In genomic region chr5:157182143-157182757, GRCh38 we compare ENCODE assay signal across 25 cellular contexts. TPM values are rescaled to one million over a fixed set of nuclear protein-coding genes. Genes with fewer than 3 reads are reported as not detected.
A peak's percentile ranks its signal among the peaks of the same experiment; 100 is the strongest.
DNase-seq lines count a peak whose midpoint lies in the region; ATAC-seq, FAIRE-seq and TF ChIP-seq lines count a peak whose summit lies in the region.
"Had no signal": no experiment of that assay in that cellular context is flagged by ENCODE, and none has a peak within 500 bp of the region (broad histone marks: within the 10 kb centered on the region; RNA-seq: fewer than 3 reads in every experiment).

No MANE protein-coding gene starts in this region.

- peaks cover 0 to 25% (median 4%) of the 10 kb centered on the region in 6 donors for H3K4me1 ChIP-seq in spleen
- H3K4me1 ChIP-seq: heart right ventricle, tibial nerve had no signal

- 61 to 74% (median 72%) methylated on average over 3 of the region's 3 CpGs for WGBS in spleen, 5 donors

- CTCF ChIA-PET in activated CD4-positive, alpha-beta T cell treated with anti-CD3 and anti-CD28 coated beads for 36 hours (lab: Charles Lee) = interaction anchor here (0.7 to 5.3 kb wide), 11 partner anchors 8 to 146 kb away, joined by 3 to 33 read pairs (median 4); no protein-coding TSS in a partner anchor

- H3K27me3 ChIP-seq in spleen (replicated peaks in 1 of 7) = no peaks in the 10 kb centered on the region
- H3K27me3 ChIP-seq: cardiac muscle cell, tibial nerve had no signal

- no peaks in the 10 kb centered on the region for H3K27me3 Mint-ChIP-seq in activated CD4-positive, alpha-beta T cell treated with anti-CD3 and anti-CD28 coated beads for 36 hours
- H3K27me3 Mint-ChIP-seq in activated naive CD8-positive, alpha-beta T cell treated with anti-CD3 and anti-CD28 coated beads, Interleukin-2, amount 10 ng/mL, durations not matched to agents 7 days and 5 days = no peaks in the 10 kb centered on the region

- POLR2A ChIA-PET in activated CD4-positive, alpha-beta T cell treated with anti-CD3 and anti-CD28 coated beads for 36 hours (lab: Charles Lee) = interaction anchor here (0.7 to 2.2 kb wide), 5 partner anchors 15 to 70 kb away, joined by 3 to 11 read pairs (median 4); partner anchors contain the start of gene MED7
- POLR2A ChIA-PET in activated naive CD8-positive, alpha-beta T cell treated with anti-CD3 and anti-CD28 coated beads, Interleukin-2, amount 10 ng/mL, durations not matched to agents 7 days and 5 days (lab: Charles Lee) = interaction anchor here (0.7 to 15.5 kb wide), 16 partner anchors 10 to 90 kb away, joined by 3 to 194 read pairs (median 8); partner anchors contain the start of gene MED7

- H3K4me1 Mint-ChIP-seq in activated CD4-positive, alpha-beta T cell treated with anti-CD3 and anti-CD28 coated beads for 36 hours = peaks cover 45% of the 10 kb centered on the region
- H3K4me1 Mint-ChIP-seq in activated naive CD8-positive, alpha-beta T cell treated with anti-CD3 and anti-CD28 coated beads, Interleukin-2, amount 10 ng/mL, durations not matched to agents 7 days and 5 days = peaks cover 47% of the 10 kb centered on the region

- H3K27ac Mint-ChIP-seq in activated CD4-positive, alpha-beta T cell treated with anti-CD3 and anti-CD28 coated beads for 36 hours = peak overlapping the region; percentile 100
- H3K27ac Mint-ChIP-seq in activated naive CD8-positive, alpha-beta T cell treated with anti-CD3 and anti-CD28 coated beads, Interleukin-2, amount 10 ng/mL, durations not matched to agents 7 days and 5 days = peak overlapping the region; percentile 99

- no peaks in the 10 kb centered on the region for H3K9me3 Mint-ChIP-seq in activated CD4-positive, alpha-beta T cell treated with anti-CD3 and anti-CD28 coated beads for 36 hours (ENCODE audit: low read depth)
- H3K9me3 Mint-ChIP-seq in activated naive CD8-positive, alpha-beta T cell treated with anti-CD3 and anti-CD28 coated beads, Interleukin-2, amount 10 ng/mL, durations not matched to agents 7 days and 5 days = no peaks in the 10 kb centered on the region

- no peak for TF ChIP-seq POLR2A in spleen (IDR thresholded peaks at IDR 0.05)

- H3K4me3 ChIP-seq in spleen (peak overlapping the region; percentile 30 to 65 (median 36)), coronary artery (no peak overlapping the region)
- H3K4me3 ChIP-seq: cardiac muscle cell, K562, lung had no signal

- no peak for FAIRE-seq in D721Med (lab: Jason Lieb, UNC)
- FAIRE-seq: A204.1, GM18507, K562 had no signal

- peak overlapping the region; percentile 96 for H3K27ac ChIP-seq in KOPT-K1 (ENCODE audit: low read depth, low read length, poor library complexity, severe bottlenecking)
- peak overlapping the region in 7 of 8 donors; percentile 39 to 85 (median 69) for H3K27ac ChIP-seq in spleen
- no peak overlapping the region for H3K27ac ChIP-seq in coronary artery
- H3K27ac ChIP-seq: cardiac muscle cell had no signal

- intact Hi-C loops in activated CD4-positive, alpha-beta T cell treated with anti-CD3 and anti-CD28 coated beads for 36 hours (cut with DNase I, micrococcal nuclease) = loop anchor here in 1 of 2 experiments (1.0 kb wide), 1 partner anchor 40 kb away; no protein-coding TSS in a partner anchor
- intact Hi-C loops in spleen (cut with DNase I; ENCODE audit: low total_unique reads) = no loop called here

- DNase-seq in activated CD4-positive, alpha-beta T cell treated with anti-CD3 and anti-CD28 coated beads for 36 hours = no peak
- no peak for DNase-seq in activated CD4-positive, alpha-beta T cell treated with anti-CD3 and anti-CD28 coated beads for 4 hours
- DNase-seq in activated naive CD8-positive, alpha-beta T cell treated with anti-CD3 and anti-CD28 coated beads, Interleukin-2, amount 10 ng/mL, durations not matched to agents 7 days and 5 days = no peak
- no peak for DNase-seq in spleen
- DNase-seq in coronary artery (ENCODE audit: low spot score) = no peak
- DNase-seq in D721Med (ENCODE audit: insufficient read length, low spot score) = no peak
- no peak for DNase-seq in GOT3 (lab: John Stamatoyannopoulos, UW)
- DNase-seq: activated CD4-positive, alpha-beta T cell treated with anti-CD3 and anti-CD28 coated beads, Interleukin-2, amount 50 U/mL, for 4 hours; C1 segment of cervical spinal cord; effector CD8-positive, alpha-beta T cell; H7; heart right ventricle; NCI-H1048; NCI-H2107; NCI-H524 treated with DMSO at 0.1 percent for 48 hours; SIG-M5; stimulated activated CD4-positive, alpha-beta T cell treated with anti-CD3 and anti-CD28 coated beads, Interleukin-4, amount 100 ng/mL, for 24 hours had no signal

- H3K9me3 ChIP-seq in KOPT-K1 (ENCODE audit: insufficient read depth, low read length, poor library complexity, severe bottlenecking) (no peaks in the 10 kb centered on the region), spleen (no peaks in the 10 kb centered on the region)
- H3K9me3 ChIP-seq: tibial nerve had no signal

- no peak for ATAC-seq in activated CD4-positive, alpha-beta T cell treated with anti-CD3 and anti-CD28 coated beads for 36 hours
- ATAC-seq in activated naive CD8-positive, alpha-beta T cell treated with anti-CD3 and anti-CD28 coated beads, Interleukin-2, amount 10 ng/mL, durations not matched to agents 7 days and 5 days (ENCODE audit: low read depth) = no peak
- ATAC-seq: heart right ventricle, K562 had no signal

- H3K36me3 ChIP-seq in KOPT-K1 (ENCODE audit: insufficient read depth, low read length) = peaks cover 40% of the 10 kb centered on the region
- no peaks in the 10 kb centered on the region for H3K36me3 ChIP-seq in spleen
- H3K36me3 ChIP-seq: cardiac muscle cell, heart right ventricle, tibial nerve had no signal

- peak overlapping the region; percentile 93 for H3K4me3 Mint-ChIP-seq in activated CD4-positive, alpha-beta T cell treated with anti-CD3 and anti-CD28 coated beads for 36 hours
- peak overlapping the region; percentile 96 for H3K4me3 Mint-ChIP-seq in activated naive CD8-positive, alpha-beta T cell treated with anti-CD3 and anti-CD28 coated beads, Interleukin-2, amount 10 ng/mL, durations not matched to agents 7 days and 5 days

- peaks cover 62% of the 10 kb centered on the region for H3K36me3 Mint-ChIP-seq in activated CD4-positive, alpha-beta T cell treated with anti-CD3 and anti-CD28 coated beads for 36 hours (ENCODE audit: low read depth)
- peaks cover 53% of the 10 kb centered on the region for H3K36me3 Mint-ChIP-seq in activated naive CD8-positive, alpha-beta T cell treated with anti-CD3 and anti-CD28 coated beads, Interleukin-2, amount 10 ng/mL, durations not matched to agents 7 days and 5 days

- TF ChIP-seq CTCF in spleen (IDR thresholded peaks at IDR 0.05 in 8 of 11, conservative IDR thresholded peaks at IDR 0.05 in 3 of 11) (no peak), coronary artery (IDR thresholded peaks at IDR 0.05) (no peak), D721Med (IDR thresholded peaks at IDR 0.05; ENCODE audit: insufficient read depth, missing control alignments) (no peak)

RNA-seq across cellular contexts. Expression of gene ITK, which starts 1.6 kb away (rescaled TPM):
- 100 to 1,000 TPM; 208 to 249 TPM for total RNA-seq in activated CD4-positive, alpha-beta T cell treated with anti-CD3 and anti-CD28 coated beads for 36 hours
- 100 to 1,000 TPM; 313 to 324 TPM for total RNA-seq in activated naive CD8-positive, alpha-beta T cell treated with anti-CD3 and anti-CD28 coated beads, Interleukin-2, amount 10 ng/mL, durations not matched to agents 7 days and 5 days
- 10 to 100 TPM; 34.1 to 81.1 (median 45.6) TPM for total RNA-seq in spleen
- 10 to 100 TPM in 1 of 3 donors, 1 to 10 TPM in 2; 5.6 to 12.1 (median 8.0) TPM for polyA plus RNA-seq in spleen
- total RNA-seq: cardiac muscle cell, myocyte had no signal
- polyA plus RNA-seq: cardiac muscle cell, K562 had no signal

RNA-seq across cellular contexts. Expression of gene GARIN3, which starts 16.2 kb away (rescaled TPM):
- under 1 TPM; 0.79 to 0.82 TPM for total RNA-seq in activated CD4-positive, alpha-beta T cell treated with anti-CD3 and anti-CD28 coated beads for 36 hours
- total RNA-seq in activated naive CD8-positive, alpha-beta T cell treated with anti-CD3 and anti-CD28 coated beads, Interleukin-2, amount 10 ng/mL, durations not matched to agents 7 days and 5 days = not detected
- total RNA-seq in spleen = not detected
- polyA plus RNA-seq in spleen = not detected
- total RNA-seq: cardiac muscle cell, H7, heart right ventricle, K562, lung, myocyte, tibial nerve had no signal
- polyA plus RNA-seq: cardiac muscle cell, heart right ventricle, K562, lung had no signal

RNA-seq across cellular contexts. Expression of gene MED7, which starts 39.6 kb away (rescaled TPM):
- total RNA-seq in activated CD4-positive, alpha-beta T cell treated with anti-CD3 and anti-CD28 coated beads for 36 hours = 10 to 100 TPM in 1 of 2 experiments, 1 to 10 TPM in 1; 10.0 to 16.9 TPM
- 10 to 100 TPM; 15.3 to 15.5 TPM for total RNA-seq in activated naive CD8-positive, alpha-beta T cell treated with anti-CD3 and anti-CD28 coated beads, Interleukin-2, amount 10 ng/mL, durations not matched to agents 7 days and 5 days
- 10 to 100 TPM in 6 of 7 donors, 1 to 10 TPM in 1; 9.5 to 15.9 (median 14.6) TPM for total RNA-seq in spleen
- polyA plus RNA-seq in spleen = 10 to 100 TPM; 22.8 to 27.0 (median 23.5) TPM

Comparison
In these comparisons a context has a peak if more than half of its experiments do, and no peak if none do; other contexts are left out.
1. H3K27ac ChIP-seq: peak in KOPT-K1 (single experiment) and spleen (7 of 8); none in coronary artery (0 of 2).